Comparison of ENCODE assay signal across 2 cellular contexts in the genomic region with DNA sequence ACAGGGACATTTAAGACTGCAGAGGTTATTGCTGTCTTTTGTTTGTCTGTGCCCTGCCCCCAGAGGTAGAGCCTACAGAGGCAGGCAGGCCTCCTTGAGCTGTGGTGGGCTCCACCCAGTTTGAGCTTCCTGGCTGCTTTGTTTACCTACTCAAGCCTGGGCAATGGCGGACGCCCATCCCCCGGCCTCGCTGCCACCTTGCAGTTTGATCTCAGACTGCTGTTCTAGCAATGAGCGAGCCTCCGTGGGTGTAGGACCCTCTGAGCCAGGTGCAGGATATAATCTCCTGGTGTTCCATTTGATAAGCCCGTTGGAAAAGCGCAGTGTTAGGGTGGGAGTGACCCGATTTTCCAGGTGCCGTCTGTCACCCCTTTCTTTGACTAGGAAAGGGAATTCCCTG. TPM values are rescaled to one million over a fixed set of nuclear protein-coding genes. Genes with fewer than 3 reads are reported as not detected.
"Had no signal": no experiment of that assay in that cellular context is flagged by ENCODE, and none has a peak within 500 bp of the region (broad histone marks: within the 10 kb centered on the region; RNA-seq: fewer than 3 reads in every experiment).

No MANE protein-coding gene starts in this region.

RNA-seq across cellular contexts. Expression of a gene that starts 34.0 kb away (rescaled TPM):
- total RNA-seq: HT-29, K562 had no signal
